17 cellular contexts compared by ENCODE assay signal in the genomic region with DNA sequence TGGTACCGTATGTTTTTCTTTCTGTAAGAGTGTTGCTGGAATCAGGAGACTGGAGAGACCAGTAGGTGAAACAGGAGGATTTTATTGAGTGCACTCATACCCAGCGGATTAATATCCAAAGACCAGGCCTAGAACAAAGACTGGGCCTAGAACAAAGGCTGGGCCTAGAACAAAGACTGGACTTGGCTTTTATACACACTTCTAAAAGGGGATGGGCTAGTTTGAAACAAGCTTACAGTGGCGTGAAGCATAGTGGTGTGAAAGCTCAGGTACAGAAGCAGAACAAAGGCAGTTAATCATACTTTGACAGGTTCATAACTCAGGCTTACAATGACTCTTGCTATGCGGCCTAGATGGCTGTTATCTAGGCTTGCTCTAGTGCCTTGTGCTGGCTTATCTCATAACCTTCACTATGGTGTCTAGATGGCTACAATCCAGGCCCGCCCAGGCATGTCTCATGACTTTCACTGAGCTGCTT.
DNase-seq lines count a peak whose midpoint lies in the region; ATAC-seq and TF ChIP-seq lines count a peak whose summit lies in the region.
"Had no signal": no experiment of that assay in that cellular context is flagged by ENCODE, and none has a peak within 500 bp of the region (broad histone marks: within the 10 kb centered on the region; RNA-seq: fewer than 3 reads in every experiment).

No MANE protein-coding gene starts in this region.

- DNase-seq in ACHN (peak; percentile 24), HEK293T (ENCODE audit: extremely low spot score) (no peak), amniotic epithelial cell (ENCODE audit: low read depth) (peak; percentile 92), foreskin keratinocyte (peak; percentile 24 to 45), hepatic stellate cell (ENCODE audit: low spot score) (no peak), progenitor cell of endocrine pancreas (ENCODE audit: low spot score, unreplicated experiment) (no peak)
- DNase-seq: activated naive CD8-positive, alpha-beta T cell treated with anti-CD3 and anti-CD28 coated beads, Interleukin-2, amount 10 ng/mL, durations not matched to agents 7 days and 5 days; BE2C; EL; kidney glomerular epithelial cell; MG63; right cardiac atrium; stimulated activated CD4-positive, alpha-beta T cell treated with anti-CD3 and anti-CD28 coated beads, Interleukin-4, amount 100 ng/mL, for 1 hour had no signal

- no peaks in the 10 kb centered on the region for H3K4me1 Mint-ChIP-seq in progenitor cell of endocrine pancreas (ENCODE audit: low read depth)
- H3K4me1 Mint-ChIP-seq: activated naive CD8-positive, alpha-beta T cell treated with anti-CD3 and anti-CD28 coated beads, Interleukin-2, amount 10 ng/mL, durations not matched to agents 7 days and 5 days had no signal

- POLR2A ChIA-PET in HEK293T (lab: Yijun Ruan, JAX): no interaction called here

- H3K27me3 ChIP-seq in foreskin keratinocyte: no peaks in the 10 kb centered on the region
- H3K27me3 ChIP-seq: BE2C, MG63 had no signal

- no peak overlapping the region for H3K27ac ChIP-seq in foreskin keratinocyte
- H3K27ac ChIP-seq: VCaP had no signal

- no peak for ATAC-seq in foreskin keratinocyte
- ATAC-seq in HG03469 (IDR thresholded peaks at IDR 0.05; ENCODE audit: unreplicated experiment): no peak
- no peak for ATAC-seq in HG03439 (IDR thresholded peaks at IDR 0.05; ENCODE audit: unreplicated experiment)
- ATAC-seq: naive thymus-derived CD8-positive, alpha-beta T cell; right cardiac atrium had no signal

- no peaks in the 10 kb centered on the region for H3K4me1 ChIP-seq in foreskin keratinocyte
- H3K4me1 ChIP-seq: BE2C had no signal

- no peak for TF ChIP-seq CTCF in foreskin keratinocyte (conservative IDR thresholded peaks at IDR 0.05)
- TF ChIP-seq CTCF in progenitor cell of endocrine pancreas (IDR thresholded peaks at IDR 0.05; ENCODE audit: unreplicated experiment): no peak

- peaks cover 31% of the 10 kb centered on the region for H3K9me3 Mint-ChIP-seq in progenitor cell of endocrine pancreas (ENCODE audit: low read depth)

- no peaks in the 10 kb centered on the region for H3K27me3 Mint-ChIP-seq in progenitor cell of endocrine pancreas
- H3K27me3 Mint-ChIP-seq: activated naive CD8-positive, alpha-beta T cell treated with anti-CD3 and anti-CD28 coated beads, Interleukin-2, amount 10 ng/mL, durations not matched to agents 7 days and 5 days; naive thymus-derived CD8-positive, alpha-beta T cell had no signal

- CTCF ChIA-PET in HEK293T (lab: Yijun Ruan, JAX): no interaction called here

- H3K27ac Mint-ChIP-seq in progenitor cell of endocrine pancreas: no peak overlapping the region
- H3K27ac Mint-ChIP-seq: activated naive CD8-positive, alpha-beta T cell treated with anti-CD3 and anti-CD28 coated beads, Interleukin-2, amount 10 ng/mL, durations not matched to agents 7 days and 5 days had no signal

- in situ Hi-C loops in ACHN (cut with HindIII; ENCODE audit: low pct_ligation_motif_present, low pct_unique_long_range_greater_than_20kb, low sequenced_read_pairs): no loop called here

- H3K36me3 Mint-ChIP-seq in progenitor cell of endocrine pancreas (ENCODE audit: insufficient read depth): peaks cover 75% of the 10 kb centered on the region

- no peak overlapping the region for H3K4me3 Mint-ChIP-seq in progenitor cell of endocrine pancreas (ENCODE audit: low read depth)
- H3K4me3 Mint-ChIP-seq: activated naive CD8-positive, alpha-beta T cell treated with anti-CD3 and anti-CD28 coated beads, Interleukin-2, amount 10 ng/mL, durations not matched to agents 7 days and 5 days; naive thymus-derived CD8-positive, alpha-beta T cell had no signal

TF ChIP-seq in HEK293T, 16 proteins besides CTCF, POLR2A, EP300 and RAD21:
- TF ChIP-seq, protein P1, sequence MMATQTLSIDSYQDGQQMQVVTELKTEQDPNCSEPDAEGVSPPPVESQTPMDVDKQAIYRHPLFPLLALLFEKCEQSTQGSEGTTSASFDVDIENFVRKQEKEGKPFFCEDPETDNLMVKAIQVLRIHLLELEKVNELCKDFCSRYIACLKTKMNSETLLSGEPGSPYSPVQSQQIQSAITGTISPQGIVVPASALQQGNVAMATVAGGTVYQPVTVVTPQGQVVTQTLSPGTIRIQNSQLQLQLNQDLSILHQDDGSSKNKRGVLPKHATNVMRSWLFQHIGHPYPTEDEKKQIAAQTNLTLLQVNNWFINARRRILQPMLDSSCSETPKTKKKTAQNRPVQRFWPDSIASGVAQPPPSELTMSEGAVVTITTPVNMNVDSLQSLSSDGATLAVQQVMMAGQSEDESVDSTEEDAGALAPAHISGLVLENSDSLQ (IDR thresholded peaks at IDR 0.05): peak; percentile 31; the same call in 1 of the 2 replicates
- TF ChIP-seq ZNF384 (IDR thresholded peaks at IDR 0.05): no peak

Comparison
In these comparisons a context has a peak if more than half of its experiments do, and no peak if none do; other contexts are left out.
1. DNase-seq: peak in ACHN (single experiment), amniotic epithelial cell (single experiment) and foreskin keratinocyte (2 of 2); none in HEK293T (single experiment), hepatic stellate cell (single experiment) and progenitor cell of endocrine pancreas (single experiment).